In genomic region chr3:49171119-49171774, GRCh38 we compare ENCODE assay signal across 8 cellular contexts. TPM values are rescaled to one million over a fixed set of nuclear protein-coding genes. Genes with fewer than 3 reads are reported as not detected.
DNase-seq lines count a peak whose midpoint lies in the region; ATAC-seq and TF ChIP-seq lines count a peak whose summit lies in the region.

Gene KLHDC8B, plus strand, starts transcription at chr3:49171598. Its CDS starts 1,172 bp downstream, at chr3:49172770.

- WGBS in body of pancreas, 2 donors, result 0% methylated on average over 17 to 57 of the region's 57 CpGs
- WGBS in iPS DF 6.9 (ENCODE audit: insufficient coverage, insufficient read length), result no CpG with 5 or more reads among the region's 57 CpGs

- H3K4me1 ChIP-seq in body of pancreas (peaks cover 43% of the 10 kb centered on the region), iPS DF 6.9 (ENCODE audit: control insufficient read depth, insufficient read depth, low read length) (peaks cover 15% of the 10 kb centered on the region)

- peak; percentile 26 to 52 (median 46) for TF ChIP-seq POLR2A in body of pancreas (IDR thresholded peaks at IDR 0.05)

- no peaks in the 10 kb centered on the region for H3K27me3 ChIP-seq in body of pancreas
- no peaks in the 10 kb centered on the region for H3K27me3 ChIP-seq in iPS DF 6.9 (ENCODE audit: control insufficient read depth, insufficient read depth, low read length)

- H3K4me3 ChIP-seq in body of pancreas (peak within 1 kb of the TSS; percentile 51 to 69), iPS DF 6.9 (ENCODE audit: low read length) (peak within 1 kb of the TSS; percentile 45; the same call in 1 of the 2 replicates)

- peak in 12 of 14 donors; percentile 30 to 77 (median 64) for DNase-seq in C1 segment of cervical spinal cord (lab: John Stamatoyannopoulos, UW)
- DNase-seq in NCI-H1092 treated with DMSO at 0.1 percent for 48 hours (lab: John Stamatoyannopoulos, UW), result peak; percentile 74
- peak; percentile 84 for DNase-seq in UCSD-AML1 (lab: John Stamatoyannopoulos, UW; ENCODE audit: unreplicated experiment)
- peak; percentile 83 to 86 (median 84) for DNase-seq in body of pancreas
- peak; percentile 68 for DNase-seq in iPS DF 6.9 (ENCODE audit: low read depth, low spot score)
- DNase-seq in sciatic nerve (ENCODE audit: low spot score), result peak; percentile 90

- intact Hi-C loops in body of pancreas (cut with DNase I), result loop anchor here (10.0 kb wide), 1 partner anchor 104 kb away; the partner anchor contains the start of gene C3orf62
- intact Hi-C loops in sciatic nerve (cut with DNase I), result loop anchor here (10.0 kb wide), 1 partner anchor 284 kb away; no protein-coding TSS in a partner anchor

- H3K36me3 ChIP-seq in body of pancreas (replicated peaks in 1 of 2; ENCODE audit: insufficient read depth in 1 of 2, low read depth in 2 of 2) (no peaks in the 10 kb centered on the region), iPS DF 6.9 (ENCODE audit: control insufficient read depth, insufficient read depth, low read length) (no peaks in the 10 kb centered on the region)

- TF ChIP-seq CTCF in body of pancreas (IDR thresholded peaks at IDR 0.05), result peak; percentile 76 to 89 (median 79)

- H3K27ac ChIP-seq in body of pancreas, result peak within 1 kb of the TSS; percentile 39 to 81 (median 59)
- no peak within 1 kb of the TSS for H3K27ac ChIP-seq in iPS DF 6.9 (ENCODE audit: low read length)

- ATAC-seq in GM21529 (IDR thresholded peaks at IDR 0.05; ENCODE audit: unreplicated experiment) (peak; percentile 72), body of pancreas (peak; percentile 90), sciatic nerve (peak; percentile 91), GM18907 (IDR thresholded peaks at IDR 0.05; ENCODE audit: unreplicated experiment) (no peak)

- H3K9me3 ChIP-seq in body of pancreas (no peaks in the 10 kb centered on the region), iPS DF 6.9 (ENCODE audit: control insufficient read depth, insufficient read depth, low read length) (no peaks in the 10 kb centered on the region)

RNA-seq across cellular contexts. Expression of gene KLHDC8B, which starts in this region (rescaled TPM):
- total RNA-seq in body of pancreas (10 to 100 TPM; 19.5 to 22.1 TPM), sciatic nerve (32.5 TPM)
